ENCODE assay signal across 5 cellular contexts in the genomic region with DNA sequence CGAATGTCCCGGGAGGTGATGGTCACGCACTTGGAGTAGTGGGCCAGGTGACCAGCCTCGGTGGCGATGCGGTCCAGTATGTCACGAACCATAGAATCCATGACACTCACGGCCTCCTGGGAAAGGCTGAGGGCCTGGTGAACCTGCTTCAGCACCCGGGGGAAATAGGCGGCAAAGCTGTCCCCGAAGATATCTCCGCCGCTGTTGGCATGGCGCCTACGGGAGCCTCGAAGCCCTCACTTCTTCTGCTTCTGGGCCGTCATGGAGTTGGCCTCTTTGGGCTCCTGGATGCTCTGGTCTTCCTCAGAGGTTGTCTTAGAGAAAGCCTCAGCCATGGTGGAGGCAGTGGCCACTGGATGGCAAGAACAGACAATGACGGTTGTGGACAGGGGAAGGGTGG. TPM values are rescaled to one million over a fixed set of nuclear protein-coding genes. Genes with fewer than 3 reads are reported as not detected.
"Had no signal": no experiment of that assay in that cellular context is flagged by ENCODE, and none has a peak within 500 bp of the region (broad histone marks: within the 10 kb centered on the region; RNA-seq: fewer than 3 reads in every experiment).

No MANE protein-coding gene starts in this region.

RNA-seq across cellular contexts. Expression of gene TMSB15C, which starts 13.4 kb away (rescaled TPM):
- total RNA-seq: HepG2, HT-29, K562 had no signal

RNA-seq across cellular contexts. Expression of gene H2BW2, which starts 22.9 kb away (rescaled TPM):
- total RNA-seq: HepG2, HT-29, HT1080, IMR-90, K562 had no signal

RNA-seq across cellular contexts. Expression of gene H2BW1, which starts 49.1 kb away (rescaled TPM):
- total RNA-seq: HepG2, HT-29, HT1080, IMR-90, K562 had no signal

RNA-seq across cellular contexts. Expression of gene ZCCHC18, which starts 49.7 kb away (rescaled TPM):
- total RNA-seq: HT-29, K562 had no signal
